15 cellular contexts compared by ENCODE assay signal in the genomic region with DNA sequence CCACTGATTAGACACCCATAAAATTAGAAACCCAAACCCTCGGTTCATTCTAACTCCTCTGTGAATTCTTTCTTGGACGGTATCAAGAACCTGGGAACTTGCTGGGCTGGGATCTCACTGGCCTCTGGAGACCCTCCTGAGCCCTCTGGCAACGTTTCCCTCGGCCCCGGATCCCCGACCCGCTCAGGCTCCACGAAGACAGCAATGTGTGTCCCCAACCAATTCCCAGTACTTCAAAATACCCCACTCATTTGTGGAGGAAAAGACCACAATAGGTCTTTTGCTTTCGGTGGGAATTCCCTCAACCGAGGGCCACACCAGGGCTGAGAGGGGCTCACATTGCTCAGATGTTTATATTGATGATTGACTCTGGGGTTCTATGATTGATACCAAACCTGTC.
DNase-seq lines count a peak whose midpoint lies in the region; ATAC-seq and TF ChIP-seq lines count a peak whose summit lies in the region.
"Had no signal": no experiment of that assay in that cellular context is flagged by ENCODE, and none has a peak within 500 bp of the region (broad histone marks: within the 10 kb centered on the region; RNA-seq: fewer than 3 reads in every experiment).

No MANE protein-coding gene starts in this region.

- WGBS in hepatocyte (ENCODE audit: low lambda C conversion rate, missing lambda C conversion rate): 90% methylated on average over 10 of the region's 10 CpGs

- no peak overlapping the region for H3K27ac Mint-ChIP-seq in endothelial cell (ENCODE audit: unreplicated experiment)
- no peak overlapping the region for H3K27ac Mint-ChIP-seq in activated CD4-positive, alpha-beta T cell treated with anti-CD3 and anti-CD28 coated beads, Interleukin-2, amount 10 ng/mL, durations not matched to agents 7 days and 5 days
- H3K27ac Mint-ChIP-seq: T-cell had no signal

- H3K27ac ChIP-seq in HCT116 (ENCODE audit: low read depth, low read length): no peak overlapping the region
- no peak overlapping the region for H3K27ac ChIP-seq in hepatocyte
- H3K27ac ChIP-seq: SJCRH30 had no signal

- H3K9me3 ChIP-seq in HCT116 (ENCODE audit: control insufficient read depth in 1 of 2, insufficient read depth in 1 of 2, low read depth in 1 of 2, low read length in 2 of 2): no peaks in the 10 kb centered on the region
- no peaks in the 10 kb centered on the region for H3K9me3 ChIP-seq in hepatocyte (ENCODE audit: low read depth)
- H3K9me3 ChIP-seq: HAP-1, SJCRH30 had no signal

- H4K20me1 ChIP-seq in HCT116 (ENCODE audit: insufficient read depth): no peaks in the 10 kb centered on the region
- H4K20me1 ChIP-seq in hepatocyte (ENCODE audit: insufficient read depth, poor library complexity, severe bottlenecking): no peaks in the 10 kb centered on the region

- no peak overlapping the region for H3K9ac ChIP-seq in HCT116 (ENCODE audit: low read length)

- H3K9me2 ChIP-seq in HCT116 (ENCODE audit: insufficient read depth) (no peaks in the 10 kb centered on the region), hepatocyte (replicated peaks; ENCODE audit: insufficient read depth) (no peaks in the 10 kb centered on the region)

- H3K4me3 Mint-ChIP-seq in endothelial cell (ENCODE audit: unreplicated experiment): peak overlapping the region; percentile 15
- H3K4me3 Mint-ChIP-seq in activated CD4-positive, alpha-beta T cell treated with anti-CD3 and anti-CD28 coated beads, Interleukin-2, amount 10 ng/mL, durations not matched to agents 7 days and 5 days: no peak overlapping the region
- H3K4me3 Mint-ChIP-seq: T-cell had no signal

- no peak for TF ChIP-seq POLR2A in HCT116 (IDR thresholded peaks at IDR 0.05; ENCODE audit: borderline replicate concordance, extremely low read depth, insufficient read depth, insufficient read length)

- H3K36me3 Mint-ChIP-seq in endothelial cell (ENCODE audit: low read depth, unreplicated experiment): no peaks in the 10 kb centered on the region
- H3K36me3 Mint-ChIP-seq in activated CD4-positive, alpha-beta T cell treated with anti-CD3 and anti-CD28 coated beads, Interleukin-2, amount 10 ng/mL, durations not matched to agents 7 days and 5 days (ENCODE audit: low read depth): no peaks in the 10 kb centered on the region
- H3K36me3 Mint-ChIP-seq: T-cell had no signal

- TF ChIP-seq CTCF in HCT116 (IDR thresholded peaks at IDR 0.05 in 2 of 3, conservative IDR thresholded peaks at IDR 0.05 in 1 of 3; ENCODE audit: borderline replicate concordance in 1 of 3, insufficient read depth in 1 of 3, low read depth in 2 of 3, low read length in 2 of 3) (no peak), endothelial cell (IDR thresholded peaks at IDR 0.05; ENCODE audit: unreplicated experiment) (no peak), hepatocyte (IDR thresholded peaks at IDR 0.05; ENCODE audit: poor library complexity) (no peak)

- H3K4me2 ChIP-seq in HCT116 (ENCODE audit: low read length): peak overlapping the region; percentile 36
- no peak overlapping the region for H3K4me2 ChIP-seq in hepatocyte

- RAD21 ChIA-PET in HCT116 (lab: Charles Lee; ENCODE audit: low non-redundant PET in 1 of 2, low total read pairs in 2 of 2, uncharacterized antibody in 2 of 2, unreplicated experiment in 2 of 2): no interaction called here

- H3K4me1 Mint-ChIP-seq in endothelial cell (ENCODE audit: unreplicated experiment): peaks cover 4% of the 10 kb centered on the region
- H3K4me1 Mint-ChIP-seq in activated CD4-positive, alpha-beta T cell treated with anti-CD3 and anti-CD28 coated beads, Interleukin-2, amount 10 ng/mL, durations not matched to agents 7 days and 5 days: no peaks in the 10 kb centered on the region
- H3K4me1 Mint-ChIP-seq: T-cell had no signal

- H3K79me2 ChIP-seq in HCT116 (ENCODE audit: insufficient read depth, low read length) (no peaks in the 10 kb centered on the region), hepatocyte (no peaks in the 10 kb centered on the region)

- no TSS peak for BruUV-seq in HCT116 (replicated peaks; lab: Mats Ljungman, UMichigan)

- POLR2A ChIA-PET in HCT116 (lab: Charles Lee): no interaction called here
- POLR2A ChIA-PET in activated CD4-positive, alpha-beta T cell treated with anti-CD3 and anti-CD28 coated beads, Interleukin-2, amount 10 ng/mL, durations not matched to agents 7 days and 5 days (lab: Charles Lee): no interaction called here

- intact Hi-C loops in HCT116 (cut with micrococcal nuclease): no loop called here
- intact Hi-C loops in sciatic nerve (cut with DNase I): no loop called here

- TF ChIP-seq RAD21 in HCT116 (IDR thresholded peaks at IDR 0.05; ENCODE audit: low read depth): no peak

- H3K27me3 ChIP-seq in HCT116 (ENCODE audit: insufficient read depth, low read length): no peaks in the 10 kb centered on the region
- H3K27me3 ChIP-seq in hepatocyte: no peaks in the 10 kb centered on the region

- H2AFZ ChIP-seq in HCT116 (ENCODE audit: low read depth, low read length, poor library complexity, severe bottlenecking): peak overlapping the region; percentile 47
- H2AFZ ChIP-seq in hepatocyte: no peak overlapping the region

- H3K4me3 ChIP-seq in HCT116 (replicated peaks in 1 of 2; ENCODE audit: low read depth in 1 of 2, low read length in 2 of 2) (no peak overlapping the region), hepatocyte (no peak overlapping the region)
- H3K4me3 ChIP-seq: HAP-1, SJCRH30 had no signal

- H3K36me3 ChIP-seq in HCT116 (ENCODE audit: control insufficient read depth in 1 of 2, insufficient read depth in 2 of 2, low read length in 2 of 2): no peaks in the 10 kb centered on the region
- H3K36me3 ChIP-seq in hepatocyte (replicated peaks; ENCODE audit: insufficient read depth, low read depth): no peaks in the 10 kb centered on the region
- H3K36me3 ChIP-seq: HAP-1, SJCRH30 had no signal

- H3K27me3 Mint-ChIP-seq in endothelial cell (ENCODE audit: unreplicated experiment): peaks cover 8% of the 10 kb centered on the region
- peaks cover 2% of the 10 kb centered on the region for H3K27me3 Mint-ChIP-seq in activated CD4-positive, alpha-beta T cell treated with anti-CD3 and anti-CD28 coated beads, Interleukin-2, amount 10 ng/mL, durations not matched to agents 7 days and 5 days

- CTCF ChIA-PET in HCT116 (lab: Charles Lee): interaction anchor here (1.0 to 1.8 kb wide), 5 partner anchors 9 to 151 kb away, joined by 3 to 6 read pairs (median 3); no protein-coding TSS in a partner anchor
- CTCF ChIA-PET in activated CD4-positive, alpha-beta T cell treated with anti-CD3 and anti-CD28 coated beads, Interleukin-2, amount 10 ng/mL, durations not matched to agents 7 days and 5 days (lab: Charles Lee): no interaction called here

- DNase-seq in HCT116 (ENCODE audit: low read depth, low spot score): no peak
- DNase-seq in endothelial cell (ENCODE audit: low spot score): no peak
- peak; percentile 14 for DNase-seq in sciatic nerve (ENCODE audit: low spot score)
- no peak for DNase-seq in activated CD4-positive, alpha-beta T cell treated with anti-CD3 and anti-CD28 coated beads, Interleukin-2, amount 10 ng/mL, durations not matched to agents 7 days and 5 days
- DNase-seq in hepatocyte (ENCODE audit: low spot score): no peak
- DNase-seq: DMS153, NCI-H1092 treated with DMSO at 0.1 percent for 48 hours, NCI-H1436 treated with DMSO at 0.1 percent for 48 hours, NCI-H187 treated with DMSO at 0.1 percent for 48 hours, NCI-H748 treated with DMSO at 0.1 percent for 48 hours, T-cell had no signal

- H3K9me3 Mint-ChIP-seq in endothelial cell (ENCODE audit: unreplicated experiment): no peaks in the 10 kb centered on the region
- H3K9me3 Mint-ChIP-seq in activated CD4-positive, alpha-beta T cell treated with anti-CD3 and anti-CD28 coated beads, Interleukin-2, amount 10 ng/mL, durations not matched to agents 7 days and 5 days: no peaks in the 10 kb centered on the region
- H3K9me3 Mint-ChIP-seq: T-cell had no signal

- peaks cover 16 to 48% of the 10 kb centered on the region in 2 experiments for H3K4me1 ChIP-seq in HCT116 (ENCODE audit: control insufficient read depth in 1 of 2, insufficient read depth in 2 of 2, low read length in 2 of 2)
- H3K4me1 ChIP-seq in hepatocyte (ENCODE audit: insufficient read depth): no peaks in the 10 kb centered on the region
- H3K4me1 ChIP-seq: SJCRH30 had no signal

- ATAC-seq in HCT116 (no peak), sciatic nerve (no peak), HG02938 (IDR thresholded peaks at IDR 0.05; ENCODE audit: unreplicated experiment) (no peak), HG03520 (IDR thresholded peaks at IDR 0.05; ENCODE audit: unreplicated experiment) (no peak)
- ATAC-seq: T-cell had no signal

TF ChIP-seq in HCT116, 20 proteins besides CTCF, POLR2A, EP300 and RAD21:
- no peak for TF ChIP-seq ZFX (IDR thresholded peaks at IDR 0.05)
- no peak for TF ChIP-seq EZH2phosphoT487 (IDR thresholded peaks at IDR 0.05; ENCODE audit: borderline replicate concordance)
- TF ChIP-seq, protein P1, sequence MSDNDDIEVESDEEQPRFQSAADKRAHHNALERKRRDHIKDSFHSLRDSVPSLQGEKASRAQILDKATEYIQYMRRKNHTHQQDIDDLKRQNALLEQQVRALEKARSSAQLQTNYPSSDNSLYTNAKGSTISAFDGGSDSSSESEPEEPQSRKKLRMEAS (IDR thresholded peaks at IDR 0.05): no peak
- no peak for TF ChIP-seq POLR2AphosphoS5 (IDR thresholded peaks at IDR 0.05; ENCODE audit: low read depth, low read length)
TF ChIP-seq in HCT116: peak in this region for 0.
